Comparison of ENCODE assay signal across 3 cellular contexts in the genomic region with DNA sequence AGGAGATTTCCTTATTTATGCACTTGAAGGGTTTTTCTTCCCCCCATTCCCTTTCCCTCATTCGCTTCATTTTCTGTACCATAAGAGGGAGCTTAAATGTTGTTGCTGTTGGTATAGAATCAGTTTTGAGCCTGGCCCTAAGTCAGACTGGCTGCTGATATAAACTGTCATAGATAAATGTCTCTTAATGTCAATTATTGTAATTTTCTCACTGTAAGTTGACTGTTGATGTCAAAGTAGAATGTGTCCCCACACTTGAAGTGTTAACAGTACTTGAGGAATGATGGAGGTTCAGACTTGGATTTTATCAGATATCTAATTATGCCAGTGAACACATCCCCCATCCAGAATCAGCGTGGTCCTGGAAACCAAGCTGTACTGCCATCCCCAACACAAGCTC.
"Had no signal": no experiment of that assay in that cellular context is flagged by ENCODE, and none has a peak within 500 bp of the region (broad histone marks: within the 10 kb centered on the region; RNA-seq: fewer than 3 reads in every experiment).

No MANE protein-coding gene starts in this region.

- H3K4me3 ChIP-seq: GM12878 had no signal

- DNase-seq: GDM1, GF-D8 had no signal

- ATAC-seq: GM12878 had no signal
